In the genomic region with DNA sequence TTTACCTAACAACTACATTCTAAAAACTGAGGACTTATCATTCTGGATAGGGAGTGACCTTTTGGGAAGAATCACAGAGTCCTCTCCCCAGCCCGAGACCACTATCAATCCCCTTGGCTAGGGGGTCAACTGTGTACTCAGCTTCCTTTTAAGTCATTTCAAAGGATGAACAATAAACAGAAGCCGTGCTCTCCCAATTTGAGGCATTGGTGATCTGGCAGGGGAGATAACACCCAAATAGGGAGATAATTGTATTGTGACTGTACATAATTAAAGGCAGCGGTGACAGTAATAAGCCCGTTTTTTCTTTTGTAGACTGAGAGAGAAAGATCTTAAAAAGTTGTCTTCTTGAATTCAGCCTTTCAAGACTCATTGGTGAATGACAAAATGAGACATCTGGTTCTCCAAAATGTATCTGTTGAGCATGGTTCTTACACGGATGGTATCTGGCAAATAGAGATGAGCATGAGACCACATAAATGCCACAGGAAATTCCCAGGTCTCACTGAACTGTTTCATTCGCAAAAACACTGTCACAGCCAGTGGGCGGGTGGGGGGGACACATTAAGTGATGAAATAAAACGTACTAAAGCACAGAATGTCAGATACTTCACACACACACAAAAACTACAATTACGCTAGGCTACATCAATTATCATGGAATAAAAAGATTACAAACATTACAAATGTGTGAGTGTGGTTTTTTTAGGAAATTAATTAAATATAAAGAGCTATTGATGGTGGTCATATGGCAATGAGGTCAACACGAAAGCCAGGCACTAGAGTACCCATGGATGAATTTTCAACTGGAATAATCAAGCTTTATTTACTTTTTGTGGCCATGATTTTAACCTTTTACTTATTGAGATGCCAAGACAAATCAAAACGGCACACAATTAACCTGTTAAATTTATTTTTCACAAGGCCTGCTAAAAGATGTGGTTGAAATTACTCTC, we compare ENCODE assay signal across 15 cellular contexts.
DNase-seq lines count a peak whose midpoint lies in the region; ATAC-seq and TF ChIP-seq lines count a peak whose summit lies in the region.
"Had no signal": no experiment of that assay in that cellular context is flagged by ENCODE, and none has a peak within 500 bp of the region (broad histone marks: within the 10 kb centered on the region; RNA-seq: fewer than 3 reads in every experiment).

No MANE protein-coding gene starts in this region.

- H4K20me1 ChIP-seq in DND-41 (ENCODE audit: insufficient read depth, low read length): no peaks in the 10 kb centered on the region

- peak overlapping the region; percentile 62 for H3K4me3 Mint-ChIP-seq in activated naive CD8-positive, alpha-beta T cell
- H3K4me3 Mint-ChIP-seq in natural killer cell: peak overlapping the region; percentile 43
- H3K4me3 Mint-ChIP-seq: effector memory CD8-positive, alpha-beta T cell had no signal

- peaks cover 3% of the 10 kb centered on the region for H3K36me3 Mint-ChIP-seq in activated naive CD8-positive, alpha-beta T cell
- no peaks in the 10 kb centered on the region for H3K36me3 Mint-ChIP-seq in natural killer cell

- H3K36me3 ChIP-seq in ACC112 (ENCODE audit: insufficient read depth, low read length): peaks cover 13% of the 10 kb centered on the region; the same call in 1 of the 2 replicates
- no peaks in the 10 kb centered on the region for H3K36me3 ChIP-seq in DND-41 (ENCODE audit: insufficient read depth, low read length)
- no peaks in the 10 kb centered on the region for H3K36me3 ChIP-seq in tibial artery
- H3K36me3 ChIP-seq: ovary, SJCRH30 had no signal

- H3K27ac Mint-ChIP-seq in activated naive CD8-positive, alpha-beta T cell: peak overlapping the region; percentile 88
- H3K27ac Mint-ChIP-seq in natural killer cell: peak overlapping the region; percentile 82 to 92
- H3K27ac Mint-ChIP-seq: effector memory CD8-positive, alpha-beta T cell had no signal

- no peaks in the 10 kb centered on the region for H3K9me3 Mint-ChIP-seq in activated naive CD8-positive, alpha-beta T cell (ENCODE audit: low read depth)
- no peaks in the 10 kb centered on the region for H3K9me3 Mint-ChIP-seq in natural killer cell
- H3K9me3 Mint-ChIP-seq: effector memory CD8-positive, alpha-beta T cell had no signal

- TF ChIP-seq CTCF in DND-41 (IDR thresholded peaks at IDR 0.05; ENCODE audit: borderline replicate concordance, extremely low read depth, low read length, poor library complexity, severe bottlenecking) (no peak), natural killer cell (IDR thresholded peaks at IDR 0.05) (no peak), tibial artery (IDR thresholded peaks at IDR 0.05) (no peak)

- H3K27me3 ChIP-seq in ACC112 (ENCODE audit: insufficient read depth, low read length) (no peaks in the 10 kb centered on the region), DND-41 (ENCODE audit: insufficient read depth, low read length, poor library complexity) (no peaks in the 10 kb centered on the region), tibial artery (no peaks in the 10 kb centered on the region)
- H3K27me3 ChIP-seq: BLaER1 treated with 17β-estradiol and CSF1 and Interleukin-3, amounts not matched to agents 10 nM and 100 nM; body of pancreas; ovary; SJCRH30 had no signal

- peaks cover 21% of the 10 kb centered on the region for H3K4me1 ChIP-seq in ACC112 (ENCODE audit: control insufficient read depth, insufficient read depth, low read length, unreplicated experiment)
- no peaks in the 10 kb centered on the region for H3K4me1 ChIP-seq in DND-41 (ENCODE audit: insufficient read depth, low read length)
- no peaks in the 10 kb centered on the region for H3K4me1 ChIP-seq in tibial artery
- H3K4me1 ChIP-seq: SJCRH30 had no signal

- DNase-seq in DND-41: no peak
- no peak for DNase-seq in natural killer cell
- DNase-seq in tibial artery: no peak
- no peak for DNase-seq in NCI-H526 treated with DMSO at 0.1 percent for 48 hours (lab: John Stamatoyannopoulos, UW)
- no peak for DNase-seq in germinal center (ENCODE audit: low spot score)
- DNase-seq: body of pancreas; effector memory CD8-positive, alpha-beta T cell; foreskin fibroblast; NK-92 treated with Interleukin-12 subunit alpha and Interleukin-12 subunit beta, amount 100 ng/mL, for 24 hours; ovary; SJCRH30 had no signal

- H3K4me1 Mint-ChIP-seq in activated naive CD8-positive, alpha-beta T cell (ENCODE audit: low read depth): peaks cover 33% of the 10 kb centered on the region
- H3K4me1 Mint-ChIP-seq in natural killer cell: peaks cover 48 to 49% of the 10 kb centered on the region in 2 donors

- no peak overlapping the region for H3K4me2 ChIP-seq in DND-41 (ENCODE audit: insufficient read depth, low read length)

- intact Hi-C loops in natural killer cell (cut with micrococcal nuclease) (no loop called here), tibial artery (cut with DNase I; ENCODE audit: low total_unique reads) (no loop called here)

- no peak overlapping the region for H3K9ac ChIP-seq in DND-41 (ENCODE audit: low read depth, low read length)
- H3K9ac ChIP-seq: BLaER1 treated with 17β-estradiol and CSF1 and Interleukin-3, amounts not matched to agents 10 nM and 100 nM had no signal

- H3K9me3 ChIP-seq in DND-41 (ENCODE audit: insufficient read depth, low read length, severe bottlenecking) (no peaks in the 10 kb centered on the region), tibial artery (no peaks in the 10 kb centered on the region)
- H3K9me3 ChIP-seq: BLaER1 treated with 17β-estradiol and CSF1 and Interleukin-3, amounts not matched to agents 10 nM and 100 nM; body of pancreas; ovary; SJCRH30 had no signal

- H3K27ac ChIP-seq in ACC112 (ENCODE audit: low read depth, low read length): peak overlapping the region; percentile 35
- no peak overlapping the region for H3K27ac ChIP-seq in DND-41 (ENCODE audit: low read length)
- no peak overlapping the region for H3K27ac ChIP-seq in tibial artery
- H3K27ac ChIP-seq: BLaER1 treated with 17β-estradiol and CSF1 and Interleukin-3, amounts not matched to agents 10 nM and 100 nM; body of pancreas; ovary; SJCRH30 had no signal

- peaks cover 79% of the 10 kb centered on the region for H3K79me2 ChIP-seq in ACC112 (ENCODE audit: control insufficient read depth, insufficient read depth, low read length, unreplicated experiment)
- H3K79me2 ChIP-seq in DND-41 (ENCODE audit: insufficient read depth, low read length): no peaks in the 10 kb centered on the region

- no peak overlapping the region for H2AFZ ChIP-seq in ACC112 (ENCODE audit: low read length, unreplicated experiment)
- no peak overlapping the region for H2AFZ ChIP-seq in DND-41 (ENCODE audit: low read depth, low read length)

- no peak overlapping the region for H3K4me3 ChIP-seq in ACC112 (ENCODE audit: low read depth, low read length)
- no peak overlapping the region for H3K4me3 ChIP-seq in DND-41 (ENCODE audit: low read depth in 1 of 2, low read length in 2 of 2)
- no peak overlapping the region for H3K4me3 ChIP-seq in tibial artery
- H3K4me3 ChIP-seq: BLaER1 treated with 17β-estradiol and CSF1 and Interleukin-3, amounts not matched to agents 10 nM and 100 nM; body of pancreas; ovary; SJCRH30 had no signal

- 0 out of 3 replicates have a peak, but pooled peaks have one; percentile 35 for ATAC-seq in DND-41 (ENCODE audit: insufficient read depth, low read depth)
- ATAC-seq in natural killer cell: peak in 2 of 3 donors; percentile 61 to 93
- no peak for ATAC-seq in GM21423 (IDR thresholded peaks at IDR 0.05; ENCODE audit: unreplicated experiment)
- ATAC-seq: body of pancreas; effector memory CD8-positive, alpha-beta T cell had no signal

- H3K27me3 Mint-ChIP-seq in activated naive CD8-positive, alpha-beta T cell: no peaks in the 10 kb centered on the region
- H3K27me3 Mint-ChIP-seq in natural killer cell (ENCODE audit: low read depth in 2 of 2): no peaks in the 10 kb centered on the region
- H3K27me3 Mint-ChIP-seq: effector memory CD8-positive, alpha-beta T cell had no signal
